ENCODE assay signal across 29 cellular contexts in the genomic region with DNA sequence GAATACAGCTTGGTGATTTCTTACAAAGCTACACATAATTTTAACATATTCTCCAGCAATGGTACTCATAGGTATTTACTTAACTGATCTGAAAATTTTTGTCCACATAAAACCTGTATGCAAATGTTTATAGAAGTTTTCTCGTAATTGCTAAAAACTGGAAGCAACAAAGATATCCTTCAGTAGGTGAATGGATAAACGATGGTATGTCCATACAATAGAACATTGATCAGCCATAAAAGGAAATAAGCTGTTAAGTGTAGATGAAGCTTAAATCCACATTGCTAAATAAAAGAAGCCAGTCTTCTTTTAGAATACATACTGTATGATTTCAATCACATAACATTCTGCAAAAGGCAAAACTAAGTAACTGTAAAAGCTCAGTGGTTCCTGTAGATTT.
"Had no signal": no experiment of that assay in that cellular context is flagged by ENCODE, and none has a peak within 500 bp of the region (broad histone marks: within the 10 kb centered on the region; RNA-seq: fewer than 3 reads in every experiment).

No MANE protein-coding gene starts in this region.

- H2AFZ ChIP-seq: hepatocyte had no signal

- FAIRE-seq: colon, endometrium, endothelial cell of umbilical vein, frontal cortex had no signal

- H3K4me2 ChIP-seq: hepatocyte had no signal

- DNase-seq: colonic mucosa; cortex of kidney; dermis blood vessel endothelial cell; dorsolateral prefrontal cortex; effector CD4-positive, alpha-beta T cell; effector CD8-positive, alpha-beta T cell; effector memory CD4-positive, alpha-beta T cell; effector memory CD8-positive, alpha-beta T cell; endodermal cell; erythroblast; esophagus squamous epithelium; foreskin fibroblast; foreskin keratinocyte; foreskin melanocyte; gastrocnemius medialis; glutamatergic neuron; head of caudate nucleus; heart left ventricle; heart right ventricle had no signal

- H3K9me3 ChIP-seq: colonic mucosa, esophagus muscularis mucosa, esophagus squamous epithelium, gastrocnemius medialis, gastroesophageal sphincter had no signal

- H3K4me3 ChIP-seq: colonic mucosa, coronary artery, dorsolateral prefrontal cortex, esophagus muscularis mucosa, esophagus squamous epithelium, gastrocnemius medialis, gastroesophageal sphincter, heart left ventricle, heart right ventricle, hepatocyte had no signal

- H3K27me3 ChIP-seq: colonic mucosa, dorsolateral prefrontal cortex, esophagus muscularis mucosa, esophagus squamous epithelium, foreskin keratinocyte, gastrocnemius medialis, gastroesophageal sphincter, heart left ventricle, heart right ventricle, hepatocyte had no signal

- ATAC-seq: effector memory CD8-positive, alpha-beta T cell; esophagus mucosa; foreskin keratinocyte; gastrocnemius medialis; gastroesophageal sphincter; heart left ventricle; heart right ventricle had no signal

- H3K4me1 ChIP-seq: colonic mucosa, esophagus muscularis mucosa, esophagus squamous epithelium, gastrocnemius medialis, gastroesophageal sphincter, heart left ventricle, heart right ventricle had no signal

- H3K36me3 ChIP-seq: colonic mucosa, esophagus muscularis mucosa, esophagus squamous epithelium, gastrocnemius medialis, gastroesophageal sphincter, heart left ventricle, heart right ventricle had no signal

- H3K79me2 ChIP-seq: hepatocyte had no signal

- H3K27ac ChIP-seq: colonic mucosa, coronary artery, dorsolateral prefrontal cortex, epithelial cell of prostate, esophagus muscularis mucosa, esophagus squamous epithelium, foreskin keratinocyte, gastrocnemius medialis, gastroesophageal sphincter, heart left ventricle, heart right ventricle, hepatocyte had no signal
